ENCODE assay signal across 18 cellular contexts in genomic region chr4:134518574-134519217, GRCh38.
"Had no signal": no experiment of that assay in that cellular context is flagged by ENCODE, and none has a peak within 500 bp of the region (broad histone marks: within the 10 kb centered on the region; RNA-seq: fewer than 3 reads in every experiment).

No MANE protein-coding gene starts in this region.

- H3K4me3 Mint-ChIP-seq: activated CD8-positive, alpha-beta memory T cell treated with anti-CD3 and anti-CD28 coated beads, Interleukin-2, amount 10 ng/mL, durations not matched to agents 7 days and 5 days; activated naive CD8-positive, alpha-beta T cell; activated T-cell treated with anti-CD3 and anti-CD28 coated beads, Interleukin-2, amount 50 U/mL, for 4 hours; immature natural killer cell; naive thymus-derived CD4-positive, alpha-beta T cell had no signal

- H3K4me3 ChIP-seq: esophagus muscularis mucosa, lower lobe of right lung, right atrium auricular region, tibial artery, uterus had no signal

- H3K9me3 ChIP-seq: esophagus muscularis mucosa, lower lobe of right lung, right atrium auricular region, tibial artery, uterus had no signal

- H3K27me3 ChIP-seq: esophagus muscularis mucosa, right atrium auricular region, tibial artery, uterus had no signal

- H3K9me3 Mint-ChIP-seq: activated T-cell treated with anti-CD3 and anti-CD28 coated beads, Interleukin-2, amount 50 U/mL, for 4 hours had no signal

- H3K27ac ChIP-seq: esophagus muscularis mucosa, lower lobe of right lung, right atrium auricular region, tibial artery, uterus had no signal

- H3K36me3 Mint-ChIP-seq: activated CD8-positive, alpha-beta memory T cell treated with anti-CD3 and anti-CD28 coated beads, Interleukin-2, amount 10 ng/mL, durations not matched to agents 7 days and 5 days; activated naive CD8-positive, alpha-beta T cell; immature natural killer cell; naive thymus-derived CD4-positive, alpha-beta T cell had no signal

- H3K4me1 Mint-ChIP-seq: activated CD8-positive, alpha-beta memory T cell treated with anti-CD3 and anti-CD28 coated beads, Interleukin-2, amount 10 ng/mL, durations not matched to agents 7 days and 5 days; immature natural killer cell had no signal

- H3K27me3 Mint-ChIP-seq: activated CD8-positive, alpha-beta memory T cell treated with anti-CD3 and anti-CD28 coated beads, Interleukin-2, amount 10 ng/mL, durations not matched to agents 7 days and 5 days; activated naive CD8-positive, alpha-beta T cell; naive thymus-derived CD4-positive, alpha-beta T cell had no signal

- H3K27ac Mint-ChIP-seq: activated CD8-positive, alpha-beta memory T cell treated with anti-CD3 and anti-CD28 coated beads, Interleukin-2, amount 10 ng/mL, durations not matched to agents 7 days and 5 days; activated naive CD8-positive, alpha-beta T cell; immature natural killer cell; naive thymus-derived CD4-positive, alpha-beta T cell had no signal

- H3K4me1 ChIP-seq: esophagus muscularis mucosa, lower lobe of right lung, right atrium auricular region, tibial artery, uterus had no signal

- H3K36me3 ChIP-seq: esophagus muscularis mucosa, lower lobe of right lung, right atrium auricular region, tibial artery, uterus had no signal

- DNase-seq: activated CD4-positive, alpha-beta T cell treated with anti-CD3 and anti-CD28 coated beads for 1 hour; activated CD4-positive, alpha-beta T cell treated with anti-CD3 and anti-CD28 coated beads, Interleukin-2, amount 50 U/mL, for 48 hours; activated CD8-positive, alpha-beta memory T cell treated with anti-CD3 and anti-CD28 coated beads, Interleukin-2, amount 10 ng/mL, durations not matched to agents 7 days and 5 days; activated effector memory CD4-positive, alpha-beta T cell treated with anti-CD3 and anti-CD28 coated beads, Interleukin-2, amount 50 U/mL, for 16 hours; activated T-cell treated with anti-CD3 and anti-CD28 coated beads, Interleukin-2, amount 50 U/mL, for 4 hours; amygdala; dermis blood vessel endothelial cell; hypothalamus; immature natural killer cell; lower lobe of right lung; midbrain; naive thymus-derived CD4-positive, alpha-beta T cell; small intestine; tibial artery; uterus had no signal
